Comparison of ENCODE assay signal across 1 cellular context in genomic region chr3:100068758-100069345, GRCh38.
A peak's percentile ranks its signal among the peaks of the same experiment; 100 is the strongest.
TF ChIP-seq lines count a peak whose summit lies in the region.

No MANE protein-coding gene starts in this region.

TF ChIP-seq in IMR-90, 13 proteins besides CTCF, POLR2A, EP300 and RAD21:
- TF ChIP-seq CEBPB (IDR thresholded peaks at IDR 0.05; ENCODE audit: low read depth, low read length): no peak
- no peak for TF ChIP-seq ELK1 (IDR thresholded peaks at IDR 0.05; ENCODE audit: borderline replicate concordance, low read depth, low read length)
- TF ChIP-seq USF2 (IDR thresholded peaks at IDR 0.05; ENCODE audit: low read depth, low read length): peak; percentile 78
- TF ChIP-seq NFE2L2 (IDR thresholded peaks at IDR 0.05; ENCODE audit: low read depth, low read length): no peak
- peak; percentile 81 for TF ChIP-seq SMC3 (IDR thresholded peaks at IDR 0.05; ENCODE audit: low read depth, low read length)
- no peak for TF ChIP-seq MAZ (IDR thresholded peaks at IDR 0.05; ENCODE audit: borderline replicate concordance, low read depth, low read length)
- no peak for TF ChIP-seq RFX5 (IDR thresholded peaks at IDR 0.05; ENCODE audit: low read depth, low read length)
- TF ChIP-seq BHLHE40 (IDR thresholded peaks at IDR 0.05; ENCODE audit: low read depth, low read length): no peak
